8 cellular contexts compared by ENCODE assay signal in the genomic region with DNA sequence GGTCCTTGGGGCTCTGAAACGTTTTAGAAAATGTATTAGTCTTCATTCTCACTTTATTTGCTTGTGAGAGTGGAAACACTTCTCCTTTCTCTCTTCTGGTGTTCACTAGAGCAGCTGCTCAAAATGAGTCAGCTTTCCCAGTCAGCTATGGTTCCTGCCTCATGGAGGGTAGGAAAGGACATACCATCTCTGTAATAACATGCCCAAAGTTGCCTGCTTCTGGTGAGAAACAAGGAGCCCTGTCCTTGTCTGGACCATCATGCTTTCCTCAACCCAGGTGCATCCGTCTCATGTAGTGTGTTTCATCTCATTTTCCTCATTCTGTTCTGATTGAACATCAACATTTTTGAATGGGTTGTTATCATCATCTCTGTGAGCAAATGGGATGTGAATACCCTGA. TPM values are rescaled to one million over a fixed set of nuclear protein-coding genes. Genes with fewer than 3 reads are reported as not detected.
DNase-seq lines count a peak whose midpoint lies in the region; ATAC-seq and TF ChIP-seq lines count a peak whose summit lies in the region.

No MANE protein-coding gene starts in this region.

- 60 to 79% methylated on average over 2 of the region's 2 CpGs for WGBS in transverse colon (ENCODE audit: low coverage in 1 of 2), 2 donors

- ATAC-seq in GM21576 (IDR thresholded peaks at IDR 0.05; ENCODE audit: unreplicated experiment), result peak; percentile 71

- H3K27ac ChIP-seq in transverse colon, result no peak overlapping the region

- H3K4me1 ChIP-seq in transverse colon, result no peaks in the 10 kb centered on the region

- intact Hi-C loops in transverse colon (cut with DNase I; ENCODE audit: low total_unique reads), result no loop called here

- in situ Hi-C loops in transverse colon (cut with MboI; ENCODE audit: low pct_ligation_motif_present in 1 of 4, low pct_unique_long_range_greater_than_20kb in 1 of 4, low sequenced_read_pairs in 3 of 4), result no loop called here

- no peak for TF ChIP-seq EP300 in transverse colon (IDR thresholded peaks at IDR 0.05; ENCODE audit: low read depth)

- no peaks in the 10 kb centered on the region for H3K9me3 ChIP-seq in transverse colon

- TF ChIP-seq POLR2A in transverse colon (IDR thresholded peaks at IDR 0.05), result no peak

- H3K36me3 ChIP-seq in transverse colon, result no peaks in the 10 kb centered on the region

- H3K4me3 ChIP-seq in transverse colon, result no peak overlapping the region

- H3K27me3 ChIP-seq in transverse colon, result no peaks in the 10 kb centered on the region

- no peak for TF ChIP-seq CTCF in transverse colon (IDR thresholded peaks at IDR 0.05)

- DNase-seq in ELR (ENCODE audit: low read depth) (peak; percentile 73), HS-5 (ENCODE audit: low read depth) (peak; percentile 32), fibroblast of gingiva (ENCODE audit: low read depth) (peak; percentile 15), NCI-H1694 (lab: John Stamatoyannopoulos, UW) (no peak), transverse colon (no peak), T-helper 9 cell (no peak)
- DNase-seq in effector CD4-positive, alpha-beta T cell, result no peak

RNA-seq across cellular contexts. Expression of a gene that starts 17.1 kb away (rescaled TPM):
- 100 to 1,000 TPM in 1 of 4 donors, 10 to 100 TPM in 3; 27.5 to 155 (median 66.3) TPM for total RNA-seq in transverse colon

Comparison
In these comparisons a context has a peak if more than half of its experiments do, and no peak if none do; other contexts are left out.
1. DNase-seq: peak in ELR (single experiment), HS-5 (single experiment) and fibroblast of gingiva (single experiment); none in NCI-H1694 (single experiment), transverse colon (single experiment), effector CD4-positive, alpha-beta T cell (single experiment) and T-helper 9 cell (single experiment).